In the genomic region with DNA sequence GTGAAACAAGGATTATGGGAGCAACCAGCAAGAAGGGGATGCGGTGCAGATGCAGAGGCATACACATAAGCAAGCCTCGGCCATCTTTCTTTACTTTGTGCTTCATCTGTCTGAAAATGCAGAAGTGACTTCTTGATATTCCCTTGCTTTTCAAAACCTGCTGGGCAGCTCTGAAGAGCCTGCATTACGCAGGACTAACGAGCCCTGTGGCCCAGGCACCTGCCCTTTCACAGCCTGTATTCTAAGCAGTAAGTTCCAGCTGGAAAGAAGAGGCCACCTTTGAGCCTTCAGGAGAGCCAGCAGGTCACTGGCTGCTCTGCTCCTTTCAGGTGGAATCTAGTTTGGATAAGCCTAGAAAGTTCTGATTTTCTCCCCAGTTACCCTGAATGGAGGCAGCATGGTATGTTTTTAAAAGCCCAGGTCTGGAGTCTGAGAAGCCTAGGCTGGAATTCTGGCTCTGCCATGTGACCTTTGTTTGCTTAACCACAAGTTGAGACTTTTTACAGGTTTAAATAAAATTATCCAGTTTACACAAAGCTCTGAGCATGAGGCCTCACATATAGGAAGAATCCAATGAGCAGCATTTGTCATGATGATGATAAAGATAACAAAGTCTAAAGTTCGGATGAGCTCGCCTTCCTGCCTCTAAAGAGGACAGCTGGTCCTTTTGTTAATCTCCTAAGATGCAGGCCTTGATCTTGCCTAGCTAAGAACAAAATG, we compare ENCODE assay signal across 14 cellular contexts.
DNase-seq lines count a peak whose midpoint lies in the region; ATAC-seq and TF ChIP-seq lines count a peak whose summit lies in the region.
"Had no signal": no experiment of that assay in that cellular context is flagged by ENCODE, and none has a peak within 500 bp of the region (broad histone marks: within the 10 kb centered on the region; RNA-seq: fewer than 3 reads in every experiment).

No MANE protein-coding gene starts in this region.

- ATAC-seq in GM18519 (IDR thresholded peaks at IDR 0.05; ENCODE audit: low FRiP score, unreplicated experiment) (no peak), GM18517 (IDR thresholded peaks at IDR 0.05; ENCODE audit: unreplicated experiment) (no peak), GM18511 (IDR thresholded peaks at IDR 0.05; ENCODE audit: unreplicated experiment) (no peak)
- ATAC-seq: GM23338 had no signal

- H3K4me3 Mint-ChIP-seq in activated naive CD4-positive, alpha-beta T cell treated with anti-CD3 and anti-CD28 coated beads for 36 hours: no peak overlapping the region
- H3K4me3 Mint-ChIP-seq in type B pancreatic cell: no peak overlapping the region
- H3K4me3 Mint-ChIP-seq: GM23338 had no signal

- H3K27ac Mint-ChIP-seq in activated naive CD4-positive, alpha-beta T cell treated with anti-CD3 and anti-CD28 coated beads for 36 hours: peak overlapping the region; percentile 1
- peak overlapping the region; percentile 9 for H3K27ac Mint-ChIP-seq in type B pancreatic cell
- H3K27ac Mint-ChIP-seq: GM23338 had no signal

- CTCF ChIA-PET in activated naive CD4-positive, alpha-beta T cell treated with anti-CD3 and anti-CD28 coated beads for 36 hours (lab: Charles Lee): interaction anchor here (0.9 to 3.2 kb wide), 4 partner anchors 13 to 203 kb away, joined by 3 to 17 read pairs (median 6); no protein-coding TSS in a partner anchor
- CTCF ChIA-PET in RWPE1 (lab: Yijun Ruan, JAX): interaction anchor here (0.8 kb wide), 1 partner anchor 44 kb away, joined by 6 read pairs; no protein-coding TSS in a partner anchor

- H3K4me1 Mint-ChIP-seq in activated naive CD4-positive, alpha-beta T cell treated with anti-CD3 and anti-CD28 coated beads for 36 hours (ENCODE audit: low read depth): peaks cover 28% of the 10 kb centered on the region
- H3K4me1 Mint-ChIP-seq in type B pancreatic cell (ENCODE audit: unreplicated experiment): no peaks in the 10 kb centered on the region
- H3K4me1 Mint-ChIP-seq: GM23338 had no signal

- POLR2A ChIA-PET in RWPE1 (lab: Yijun Ruan, JAX; ENCODE audit: low non-redundant PET): no interaction called here

- peak overlapping the region; percentile 61 for H3K27ac ChIP-seq in RWPE1
- H3K27ac ChIP-seq: tibial nerve had no signal

- peaks cover 60% of the 10 kb centered on the region for H3K36me3 Mint-ChIP-seq in activated naive CD4-positive, alpha-beta T cell treated with anti-CD3 and anti-CD28 coated beads for 36 hours (ENCODE audit: low read depth)
- peaks cover 25% of the 10 kb centered on the region for H3K36me3 Mint-ChIP-seq in type B pancreatic cell

- no peak for TF ChIP-seq CTCF in RWPE1 (conservative IDR thresholded peaks at IDR 0.05; ENCODE audit: low read depth)
- TF ChIP-seq CTCF in type B pancreatic cell (conservative IDR thresholded peaks at IDR 0.05): no peak

- intact Hi-C loops in activated naive CD4-positive, alpha-beta T cell treated with anti-CD3 and anti-CD28 coated beads for 36 hours (cut with micrococcal nuclease): no loop called here

- no peaks in the 10 kb centered on the region for H3K9me3 Mint-ChIP-seq in activated naive CD4-positive, alpha-beta T cell treated with anti-CD3 and anti-CD28 coated beads for 36 hours
- no peaks in the 10 kb centered on the region for H3K9me3 Mint-ChIP-seq in type B pancreatic cell
- H3K9me3 Mint-ChIP-seq: GM23338 had no signal

- no peak for DNase-seq in activated naive CD4-positive, alpha-beta T cell treated with anti-CD3 and anti-CD28 coated beads for 36 hours
- no peak for DNase-seq in activated naive CD4-positive, alpha-beta T cell treated with anti-CD3 and anti-CD28 coated beads, Interleukin-2, amount 50 U/mL, for 16 hours
- DNase-seq in RWPE1 (ENCODE audit: low spot score): no peak
- peak; percentile 25 for DNase-seq in kidney tubule cell (ENCODE audit: low spot score)
- DNase-seq in type B pancreatic cell (ENCODE audit: extremely low spot score, unreplicated experiment): no peak
- DNase-seq: EL, NCI-H1105 treated with DMSO at 0.1 percent for 48 hours, NCI-H510A, spleen had no signal

- no peaks in the 10 kb centered on the region for H3K27me3 Mint-ChIP-seq in activated naive CD4-positive, alpha-beta T cell treated with anti-CD3 and anti-CD28 coated beads for 36 hours (ENCODE audit: low read depth)
- no peaks in the 10 kb centered on the region for H3K27me3 Mint-ChIP-seq in type B pancreatic cell
